ENCODE assay signal across 35 cellular contexts in genomic region chr13:64985075-64985474, GRCh38.
DNase-seq lines count a peak whose midpoint lies in the region; ATAC-seq, FAIRE-seq and TF ChIP-seq lines count a peak whose summit lies in the region.
"Had no signal": no experiment of that assay in that cellular context is flagged by ENCODE, and none has a peak within 500 bp of the region (broad histone marks: within the 10 kb centered on the region; RNA-seq: fewer than 3 reads in every experiment).

No MANE protein-coding gene starts in this region.

- H3K27ac ChIP-seq in HepG2 (ENCODE audit: extremely low read length, insufficient read depth, low read length) = no peak overlapping the region
- H3K27ac ChIP-seq in right lobe of liver = no peak overlapping the region
- no peak overlapping the region for H3K27ac ChIP-seq in A549
- no peak overlapping the region for H3K27ac ChIP-seq in IMR-90 (ENCODE audit: insufficient read depth, low read length)
- no peak overlapping the region for H3K27ac ChIP-seq in K562 (ENCODE audit: extremely low read depth, low read depth, low read length)
- H3K27ac ChIP-seq in GM23338 (ENCODE audit: low read depth) = no peak overlapping the region
- H3K27ac ChIP-seq: 22Rv1; BLaER1; BLaER1 treated with 17β-estradiol and CSF1 and Interleukin-3, amounts not matched to agents 10 nM and 100 nM; C4-2B had no signal

- H2AK9ac ChIP-seq in IMR-90 (replicated peaks; ENCODE audit: low read depth, low read length, poor library complexity) = no peak overlapping the region

- H2AK5ac ChIP-seq in IMR-90 (ENCODE audit: low read depth, low read length) = no peak overlapping the region

- no peaks in the 10 kb centered on the region for H3K9me1 ChIP-seq in IMR-90 (ENCODE audit: insufficient read depth, low read length)
- no peaks in the 10 kb centered on the region for H3K9me1 ChIP-seq in K562 (ENCODE audit: control insufficient read depth, insufficient read depth, low read length)

- H3K27me3 Mint-ChIP-seq in GM23338 (ENCODE audit: insufficient read depth, low read depth, poor library complexity) = no peaks in the 10 kb centered on the region
- H3K27me3 Mint-ChIP-seq: B cell; CD4-positive, alpha-beta memory T cell; CD4-positive, alpha-beta T cell; CD4-positive, CD25-positive, alpha-beta regulatory T cell; CD8-positive, alpha-beta memory T cell had no signal

- H3K18ac ChIP-seq in IMR-90 (ENCODE audit: low read depth, low read length) = no peak overlapping the region

- H3K27me3 ChIP-seq in HepG2 (ENCODE audit: control insufficient read depth in 1 of 2, insufficient read depth in 2 of 2, low read length in 2 of 2) (no peaks in the 10 kb centered on the region), right lobe of liver (no peaks in the 10 kb centered on the region), IMR-90 (ENCODE audit: control insufficient read depth, insufficient read depth, low read length) (no peaks in the 10 kb centered on the region), K562 (ENCODE audit: control insufficient read depth in 2 of 2, insufficient read depth in 2 of 2, low read length in 2 of 2) (no peaks in the 10 kb centered on the region), GM23338 (ENCODE audit: insufficient read depth) (no peaks in the 10 kb centered on the region)
- H3K27me3 ChIP-seq: BE2C; BLaER1; BLaER1 treated with 17β-estradiol and CSF1 and Interleukin-3, amounts not matched to agents 10 nM and 100 nM had no signal

- BruUV-seq in HepG2 (replicated peaks; lab: Mats Ljungman, UMichigan) (no TSS peak), IMR-90 (replicated peaks; lab: Mats Ljungman, UMichigan) (no TSS peak), K562 (replicated peaks; lab: Mats Ljungman, UMichigan) (no TSS peak)

- H3F3A ChIP-seq in GM23338 (replicated peaks; ENCODE audit: low read depth) = no peaks in the 10 kb centered on the region

- DNase-seq in HepG2 (ENCODE audit: low spot score) (no peak), right lobe of liver (no peak), A549 (ENCODE audit: low read depth in 1 of 2, low spot score in 1 of 2) (no peak), IMR-90 (no peak), K562 (ENCODE audit: extremely low read depth in 1 of 4, low spot score in 3 of 4) (no peak), T1000 (lab: John Stamatoyannopoulos, UW) (no peak), GM23338 (ENCODE audit: low spot score) (no peak)
- DNase-seq: 8988T; ACHN; AML-193; BE2C; C1 segment of cervical spinal cord; Caco-2; Calu3; CD4-positive, alpha-beta memory T cell; CD4-positive, alpha-beta T cell; CD4-positive, CD25-positive, alpha-beta regulatory T cell; CD8-positive, alpha-beta memory T cell; CD8-positive, alpha-beta T cell; COR-L47; DMS 273 treated with DMSO at 0.1 percent for 48 hours; DMS153; DMS53; DMS79; DMS79 treated with DMSO at 0.1 percent for 48 hours; DND-41; EL had no signal

- no peak overlapping the region for H2AFZ ChIP-seq in HepG2 (ENCODE audit: low read length)
- H2AFZ ChIP-seq in IMR-90 (replicated peaks; ENCODE audit: low read length, poor library complexity) = no peak overlapping the region
- no peak overlapping the region for H2AFZ ChIP-seq in K562 (ENCODE audit: low read depth, low read length)
- H2AFZ ChIP-seq in GM23338 = no peak overlapping the region

- ATAC-seq in HepG2 (no peak), right lobe of liver (no peak), A549 (no peak), IMR-90 (ENCODE audit: low read depth) (no peak), K562 (no peak), GM23338 (no peak), HG03342 (IDR thresholded peaks at IDR 0.05; ENCODE audit: unreplicated experiment) (no peak)
- ATAC-seq: CD8-positive, alpha-beta T cell had no signal

- H2BK15ac ChIP-seq in IMR-90 (ENCODE audit: low read depth, low read length) = no peak overlapping the region

- H3K4me2 ChIP-seq in HepG2 (ENCODE audit: low read depth, low read length) = no peak overlapping the region
- H3K4me2 ChIP-seq in A549 = no peak overlapping the region
- H3K4me2 ChIP-seq in IMR-90 (ENCODE audit: low read depth, low read length) = no peak overlapping the region
- H3K4me2 ChIP-seq in K562 (ENCODE audit: insufficient read depth, low read length) = no peak overlapping the region
- no peak overlapping the region for H3K4me2 ChIP-seq in GM23338
- H3K4me2 ChIP-seq: BLaER1; BLaER1 treated with 17β-estradiol and CSF1 and Interleukin-3, amounts not matched to agents 10 nM and 100 nM had no signal

- H4K91ac ChIP-seq in IMR-90 (ENCODE audit: insufficient read depth, low read depth, low read length) = no peak overlapping the region

- no peak overlapping the region for H3K4me3 Mint-ChIP-seq in GM23338
- H3K4me3 Mint-ChIP-seq: B cell; CD14-positive monocyte; CD4-positive, alpha-beta memory T cell; CD4-positive, alpha-beta T cell; CD4-positive, CD25-positive, alpha-beta regulatory T cell; CD8-positive, alpha-beta memory T cell; CD8-positive, alpha-beta T cell had no signal

- POLR2A ChIA-PET in HepG2 (lab: Yijun Ruan, JAX) = no interaction called here
- POLR2A ChIA-PET in A549 (lab: Yijun Ruan, JAX) = no interaction called here
- POLR2A ChIA-PET in IMR-90 (lab: Charles Lee; ENCODE audit: unreplicated experiment) = no interaction called here
- POLR2A ChIA-PET in K562 (lab: Yijun Ruan, JAX) = no interaction called here

- dilution Hi-C loops in IMR-90 (cut with HindIII; ENCODE audit: low sequenced_read_pairs, unreplicated experiment) = no loop called here

- no peaks in the 10 kb centered on the region for H3K79me1 ChIP-seq in IMR-90 (ENCODE audit: low read depth in 1 of 2, low read length in 2 of 2)

- H3K79me2 ChIP-seq in HepG2 (ENCODE audit: insufficient read depth, low read length) = no peaks in the 10 kb centered on the region
- no peaks in the 10 kb centered on the region for H3K79me2 ChIP-seq in K562 (ENCODE audit: control insufficient read depth, insufficient read depth, low read length)
- H3K79me2 ChIP-seq in GM23338 (replicated peaks; ENCODE audit: insufficient read depth) = no peaks in the 10 kb centered on the region

- in situ Hi-C loops in HepG2 (cut with HindIII; ENCODE audit: extremely low pct_ligation_motif_present, low pct_unique_long_range_greater_than_20kb) (no loop called here), IMR-90 (cut with MboI; ENCODE audit: low sequenced_read_pairs) (no loop called here), K562 (cut with MboI) (no loop called here)

- H3K4me3 ChIP-seq in HepG2 (replicated peaks in 1 of 3; ENCODE audit: insufficient read depth in 1 of 3, low read depth in 2 of 3, low read length in 3 of 3) (no peak overlapping the region), right lobe of liver (no peak overlapping the region), A549 (no peak overlapping the region), IMR-90 (ENCODE audit: insufficient read depth, low read depth, low read length) (no peak overlapping the region), K562 (no peak overlapping the region), GM23338 (no peak overlapping the region)
- H3K4me3 ChIP-seq: BLaER1; BLaER1 treated with 17β-estradiol and CSF1 and Interleukin-3, amounts not matched to agents 10 nM and 100 nM had no signal

- H3K36me3 ChIP-seq in HepG2 (replicated peaks in 1 of 2; ENCODE audit: control insufficient read depth in 1 of 2, insufficient read depth in 2 of 2, low read length in 2 of 2) (no peaks in the 10 kb centered on the region), right lobe of liver (no peaks in the 10 kb centered on the region), IMR-90 (ENCODE audit: control insufficient read depth, insufficient read depth, low read length) (no peaks in the 10 kb centered on the region), K562 (ENCODE audit: control insufficient read depth, insufficient read depth, low read length) (no peaks in the 10 kb centered on the region), GM23338 (ENCODE audit: insufficient read depth) (no peaks in the 10 kb centered on the region)
- H3K36me3 ChIP-seq: BE2C; BLaER1; BLaER1 treated with 17β-estradiol and CSF1 and Interleukin-3, amounts not matched to agents 10 nM and 100 nM had no signal

- H3K9ac ChIP-seq in HepG2 (ENCODE audit: insufficient read depth, low read depth, low read length) (no peak overlapping the region), IMR-90 (ENCODE audit: low read depth, low read length) (no peak overlapping the region), K562 (ENCODE audit: insufficient read depth in 1 of 2, low read depth in 2 of 2, low read length in 2 of 2) (no peak overlapping the region)
- H3K9ac ChIP-seq: BLaER1; BLaER1 treated with 17β-estradiol and CSF1 and Interleukin-3, amounts not matched to agents 10 nM and 100 nM had no signal

- FAIRE-seq in HepG2 (lab: Jason Lieb, UNC) (no peak), A549 (lab: Jason Lieb, UNC) (no peak), K562 (lab: Jason Lieb, UNC) (no peak)
- FAIRE-seq: D721Med had no signal

- intact Hi-C loops in HepG2 (cut with micrococcal nuclease; ENCODE audit: unreplicated experiment) = no loop called here
- intact Hi-C loops in right lobe of liver (cut with DNase I) = no loop called here
- intact Hi-C loops in IMR-90 (cut with micrococcal nuclease) = no loop called here
- intact Hi-C loops in K562 (cut with micrococcal nuclease) = no loop called here

- CTCF ChIA-PET in HepG2 (lab: Yijun Ruan, JAX; ENCODE audit: low intra/inter-chr PET ratio, low total read pairs) = no interaction called here
- CTCF ChIA-PET in A549 (lab: Yijun Ruan, JAX) = no interaction called here
- CTCF ChIA-PET in IMR-90 (lab: Yijun Ruan, JAX) = no interaction called here
- CTCF ChIA-PET in K562 (lab: Yijun Ruan, JAX; ENCODE audit: low intra/inter-chr PET ratio) = no interaction called here

- no peaks in the 10 kb centered on the region for H3K36me3 Mint-ChIP-seq in GM23338 (ENCODE audit: low read depth)
- H3K36me3 Mint-ChIP-seq: CD14-positive monocyte; CD4-positive, alpha-beta memory T cell; CD4-positive, CD25-positive, alpha-beta regulatory T cell; CD8-positive, alpha-beta T cell had no signal

- H4K8ac ChIP-seq in IMR-90 (ENCODE audit: low read depth in 2 of 2, low read length in 2 of 2) = no peak overlapping the region

- H4K20me1 ChIP-seq in HepG2 (ENCODE audit: insufficient read depth, low read length) (no peaks in the 10 kb centered on the region), IMR-90 (ENCODE audit: insufficient read depth, low read length) (no peaks in the 10 kb centered on the region), K562 (replicated peaks; ENCODE audit: control insufficient read depth, insufficient read depth, low read length) (no peaks in the 10 kb centered on the region), GM23338 (replicated peaks; ENCODE audit: insufficient read depth) (no peaks in the 10 kb centered on the region)
- H4K20me1 ChIP-seq: BLaER1; BLaER1 treated with 17β-estradiol and CSF1 and Interleukin-3, amounts not matched to agents 10 nM and 100 nM had no signal

- no peaks in the 10 kb centered on the region; the same call in 1 of the 2 replicates for H3K9me2 ChIP-seq in GM23338 (ENCODE audit: insufficient read depth)

- H3K9me3 ChIP-seq in HepG2 (ENCODE audit: low read length) (no peaks in the 10 kb centered on the region), right lobe of liver (no peaks in the 10 kb centered on the region), A549 (no peaks in the 10 kb centered on the region), IMR-90 (ENCODE audit: control insufficient read depth, insufficient read depth, low read length) (no peaks in the 10 kb centered on the region), K562 (replicated peaks; ENCODE audit: control insufficient read depth, insufficient read depth, low read depth, low read length) (no peaks in the 10 kb centered on the region)
- H3K9me3 ChIP-seq: BE2C; BLaER1; BLaER1 treated with 17β-estradiol and CSF1 and Interleukin-3, amounts not matched to agents 10 nM and 100 nM; Caco-2 had no signal

- H3K9me3 Mint-ChIP-seq in GM23338 = peaks cover 7% of the 10 kb centered on the region; the same call in 2 of the 3 replicates

- TF ChIP-seq CTCF in HepG2 (CRISPR knock-in tag; IDR thresholded peaks at IDR 0.05) = no peak
- TF ChIP-seq CTCF in right lobe of liver (IDR thresholded peaks at IDR 0.05) = no peak
- no peak for TF ChIP-seq CTCF in A549 (IDR thresholded peaks at IDR 0.05)
- no peak for TF ChIP-seq CTCF in IMR-90 (conservative IDR thresholded peaks at IDR 0.05; ENCODE audit: low read depth, low read length)
- no peak for TF ChIP-seq CTCF in K562 (IDR thresholded peaks at IDR 0.05 in 2 of 3, conservative IDR thresholded peaks at IDR 0.05 in 1 of 3; ENCODE audit: insufficient read depth in 2 of 3, low read depth in 1 of 3, low read length in 3 of 3)
- TF ChIP-seq CTCF in GM23338 (conservative IDR thresholded peaks at IDR 0.05; ENCODE audit: low read depth in 2 of 2) = no peak

- H3K23ac ChIP-seq in IMR-90 (ENCODE audit: low read depth, low read length) = no peak overlapping the region

- TF ChIP-seq EP300 in HepG2 (IDR thresholded peaks at IDR 0.05; ENCODE audit: low read depth in 2 of 2, low read length in 2 of 2) (no peak), HepG2 (CRISPR knock-in tag; IDR thresholded peaks at IDR 0.05; ENCODE audit: borderline replicate concordance) (no peak), A549 (IDR thresholded peaks at IDR 0.05) (no peak), K562 (IDR thresholded peaks at IDR 0.05; ENCODE audit: low read length) (no peak)

- no peak overlapping the region for H3K56ac ChIP-seq in IMR-90 (ENCODE audit: extremely low read depth, insufficient read depth, low read length)

- H3K4me1 Mint-ChIP-seq in GM23338 = no peaks in the 10 kb centered on the region
- H3K4me1 Mint-ChIP-seq: B cell; CD14-positive monocyte; CD4-positive, alpha-beta memory T cell; CD4-positive, CD25-positive, alpha-beta regulatory T cell; CD8-positive, alpha-beta memory T cell had no signal

- H3K27ac Mint-ChIP-seq in GM23338 = no peak overlapping the region
- H3K27ac Mint-ChIP-seq: B cell; CD14-positive monocyte; CD4-positive, alpha-beta memory T cell; CD4-positive, alpha-beta T cell; CD4-positive, CD25-positive, alpha-beta regulatory T cell; CD8-positive, alpha-beta memory T cell; CD8-positive, alpha-beta T cell had no signal

- TF ChIP-seq POLR2A in HepG2 (IDR thresholded peaks at IDR 0.05; ENCODE audit: insufficient read depth in 1 of 2, low read depth in 2 of 2, low read length in 2 of 2) (no peak), right lobe of liver (IDR thresholded peaks at IDR 0.05) (no peak), A549 (IDR thresholded peaks at IDR 0.05; ENCODE audit: low read length) (no peak), IMR-90 (IDR thresholded peaks at IDR 0.05; ENCODE audit: low read depth, low read length) (no peak), K562 (conservative IDR thresholded peaks at IDR 0.05) (no peak)

- H3K4ac ChIP-seq in IMR-90 (ENCODE audit: low read depth, low read length) = no peak overlapping the region

- no peak overlapping the region for H3K14ac ChIP-seq in IMR-90 (replicated peaks; ENCODE audit: low read depth, low read length)

- WGBS in HepG2 (ENCODE audit: low lambda C conversion rate) = 8% methylated on average over 5 of the region's 5 CpGs
- WGBS in right lobe of liver (ENCODE audit: insufficient coverage, low coverage, low lambda C conversion rate, missing lambda C conversion rate) = 15% methylated on average over 5 of the region's 5 CpGs
- 48% methylated on average over 5 of the region's 5 CpGs for WGBS in A549 (ENCODE audit: missing lambda C conversion rate)
- WGBS in IMR-90 (ENCODE audit: extremely low coverage in 2 of 2, insufficient read length in 1 of 2), 2 experiments = no CpG with 5 or more reads among the region's 5 CpGs
- 0% methylated on average over 2 of the region's 5 CpGs for WGBS in K562 (ENCODE audit: insufficient coverage, low coverage, missing lambda C conversion rate)

- TF ChIP-seq RAD21 in HepG2 (CRISPR knock-in tag; IDR thresholded peaks at IDR 0.05) (no peak), A549 (conservative IDR thresholded peaks at IDR 0.05 in 1 of 2, IDR thresholded peaks at IDR 0.05 in 1 of 2) (no peak), IMR-90 (IDR thresholded peaks at IDR 0.05; ENCODE audit: low read length) (no peak), K562 (CRISPR knock-in tag; conservative IDR thresholded peaks at IDR 0.05 in 1 of 2, IDR thresholded peaks at IDR 0.05 in 1 of 2) (no peak)

- H3K4me1 ChIP-seq in HepG2 (ENCODE audit: insufficient read depth, low read length) (no peaks in the 10 kb centered on the region), right lobe of liver (no peaks in the 10 kb centered on the region), A549 (no peaks in the 10 kb centered on the region), IMR-90 (ENCODE audit: control insufficient read depth, insufficient read depth, low read length) (no peaks in the 10 kb centered on the region), K562 (replicated peaks in 1 of 2; ENCODE audit: control insufficient read depth in 2 of 2, insufficient read depth in 2 of 2, low read length in 2 of 2) (no peaks in the 10 kb centered on the region), GM23338 (ENCODE audit: insufficient read depth) (no peaks in the 10 kb centered on the region)
- H3K4me1 ChIP-seq: BE2C; BLaER1; BLaER1 treated with 17β-estradiol and CSF1 and Interleukin-3, amounts not matched to agents 10 nM and 100 nM; Caco-2 had no signal

- H2BK5ac ChIP-seq in IMR-90 (ENCODE audit: low read depth, low read length, poor library complexity, severe bottlenecking) = no peak overlapping the region

- no peak overlapping the region for H2BK120ac ChIP-seq in IMR-90 (ENCODE audit: low read depth, low read length)

- H2BK20ac ChIP-seq in IMR-90 (ENCODE audit: low read depth, low read length) = no peak overlapping the region

- H4K5ac ChIP-seq in IMR-90 (ENCODE audit: low read depth, low read length) = no peak overlapping the region

Comparison
In these comparisons a context has a peak if more than half of its experiments do, and no peak if none do; other contexts are left out.
1. Of the 241 proteins assayed by ChIP-seq in both HepG2 and K562: peak only in HepG2: MAFF and MAFK; only in K562: none; in both: none; in neither: 239.